Comparison of ENCODE assay signal across 8 cellular contexts in the genomic region with DNA sequence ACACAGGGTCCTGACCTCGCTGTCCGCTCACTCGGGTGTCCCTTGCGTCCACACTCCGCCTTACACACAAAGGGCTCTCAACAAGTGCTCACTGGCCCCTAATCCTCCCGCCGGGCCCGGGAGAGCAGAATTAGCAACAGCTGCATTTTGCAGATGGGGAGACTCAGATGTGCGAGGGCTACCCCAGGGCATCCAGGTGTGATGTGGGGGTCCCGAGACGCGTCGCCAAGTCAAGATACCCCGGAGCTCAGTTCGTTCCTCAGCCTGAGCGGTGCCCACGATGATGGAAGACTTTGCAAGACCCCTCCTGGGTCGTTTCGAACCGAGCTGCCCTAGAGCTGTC. TPM values are rescaled to one million over a fixed set of nuclear protein-coding genes. Genes with fewer than 3 reads are reported as not detected.
DNase-seq lines count a peak whose midpoint lies in the region; ATAC-seq and TF ChIP-seq lines count a peak whose summit lies in the region.

No MANE protein-coding gene starts in this region.

- H3K36me3 Mint-ChIP-seq in T-helper 17 cell (ENCODE audit: low read depth): peaks cover 2% of the 10 kb centered on the region

- TF ChIP-seq POLR2A in gastroesophageal sphincter (IDR thresholded peaks at IDR 0.05): no peak

- peak overlapping the region in 1 of 2 experiments; percentile 57; a peak in 2 of 4 replicates for H3K4me3 ChIP-seq in DND-41 (ENCODE audit: low read depth in 1 of 2, low read length in 2 of 2)
- peak overlapping the region; percentile 55 to 56 for H3K4me3 ChIP-seq in gastroesophageal sphincter
- H3K4me3 ChIP-seq in retinal pigment epithelial cell (ENCODE audit: low read length): peak overlapping the region; percentile 44

- no peak for ATAC-seq in DND-41 (ENCODE audit: insufficient read depth, low read depth)
- ATAC-seq in T-helper 17 cell: no peak
- ATAC-seq in gastroesophageal sphincter: no peak
- no peak for ATAC-seq in HG03469 (IDR thresholded peaks at IDR 0.05; ENCODE audit: unreplicated experiment)

- peak overlapping the region; percentile 90 for H3K4me3 Mint-ChIP-seq in T-helper 17 cell

- H3K4me1 Mint-ChIP-seq in T-helper 17 cell: peaks cover 15% of the 10 kb centered on the region

- H3K27ac ChIP-seq in DND-41 (ENCODE audit: low read length) (no peak overlapping the region), gastroesophageal sphincter (peak overlapping the region in 3 of 4 donors; percentile 35 to 85 (median 68))

- H3K9ac ChIP-seq in DND-41 (ENCODE audit: low read depth, low read length): peak overlapping the region; percentile 59; the same call in 1 of the 2 replicates

- H3K79me2 ChIP-seq in DND-41 (ENCODE audit: insufficient read depth, low read length): no peaks in the 10 kb centered on the region

- H3K4me1 ChIP-seq in DND-41 (ENCODE audit: insufficient read depth, low read length): peaks cover 32% of the 10 kb centered on the region
- H3K4me1 ChIP-seq in gastroesophageal sphincter: peaks cover 0 to 23% (median 11%) of the 10 kb centered on the region in 3 donors

- H3K36me3 ChIP-seq in DND-41 (ENCODE audit: insufficient read depth, low read length) (no peaks in the 10 kb centered on the region), gastroesophageal sphincter (no peaks in the 10 kb centered on the region)

- H3K27me3 Mint-ChIP-seq in T-helper 17 cell: no peaks in the 10 kb centered on the region

- H4K20me1 ChIP-seq in DND-41 (ENCODE audit: insufficient read depth, low read length): no peaks in the 10 kb centered on the region

- peak overlapping the region; percentile 75 for H3K4me2 ChIP-seq in DND-41 (ENCODE audit: insufficient read depth, low read length)

- in situ Hi-C loops in KBM-7 (cut with MboI; ENCODE audit: low pct_unique_long_range_greater_than_20kb, low sequenced_read_pairs): no loop called here

- DNase-seq in DND-41 (no peak), T-helper 17 cell (no peak), retinal pigment epithelial cell (ENCODE audit: low read depth) (no peak), KBM-7 (no peak), HUDEP-2 (lab: John Stamatoyannopoulos, UW; ENCODE audit: unreplicated experiment in 76 of 76) (no peak), DMS153 treated with DMSO at 0.1 percent for 48 hours (lab: John Stamatoyannopoulos, UW; ENCODE audit: unreplicated experiment) (no peak)

- H3K27ac Mint-ChIP-seq in T-helper 17 cell: peak overlapping the region; percentile 79

- no peak for TF ChIP-seq CTCF in DND-41 (IDR thresholded peaks at IDR 0.05; ENCODE audit: borderline replicate concordance, extremely low read depth, low read length, poor library complexity, severe bottlenecking)
- no peak for TF ChIP-seq CTCF in gastroesophageal sphincter (IDR thresholded peaks at IDR 0.05)
- no peak for TF ChIP-seq CTCF in retinal pigment epithelial cell (conservative IDR thresholded peaks at IDR 0.05; ENCODE audit: low read depth, low read length)

- H3K9me3 ChIP-seq in DND-41 (ENCODE audit: insufficient read depth, low read length, severe bottlenecking) (no peaks in the 10 kb centered on the region), T-helper 17 cell (ENCODE audit: control insufficient read depth, low read length, poor library complexity, severe bottlenecking) (no peaks in the 10 kb centered on the region), gastroesophageal sphincter (peaks cover 0 to 6% (median 0%) of the 10 kb centered on the region in 3 donors)

- H3K27me3 ChIP-seq in DND-41 (ENCODE audit: insufficient read depth, low read length, poor library complexity): peaks cover 32% of the 10 kb centered on the region
- no peaks in the 10 kb centered on the region for H3K27me3 ChIP-seq in gastroesophageal sphincter

- TF ChIP-seq EP300 in gastroesophageal sphincter (IDR thresholded peaks at IDR 0.05): no peak

- 60% methylated on average over 1 of the region's 20 CpGs; no CpG with 5 or more reads in 1 of the 2 donors for WGBS in gastroesophageal sphincter (ENCODE audit: low coverage in 1 of 2), 2 donors

- peak overlapping the region; percentile 78; the same call in 1 of the 2 replicates for H2AFZ ChIP-seq in DND-41 (ENCODE audit: low read depth, low read length)

RNA-seq across cellular contexts. Expression of a gene that starts 14.9 kb away (rescaled TPM):
- total RNA-seq in T-helper 17 cell: 10 to 100 TPM; 10.1 to 14.5 TPM
- under 1 TPM in 2 of 4 donors, not detected in 2; 0.13 to 0.77 TPM for total RNA-seq in gastroesophageal sphincter

Comparison
In these comparisons a context has a peak if more than half of its experiments do, and no peak if none do; other contexts are left out.
1. RNA of a gene that starts 14.9 kb away (total RNA-seq): 10.1 to 14.5 TPM in T-helper 17 cell; 0.13 to 0.77 TPM in gastroesophageal sphincter; every median in the first group is over 4 times any median in the second.